1 cellular context compared by ENCODE assay signal in the genomic region with DNA sequence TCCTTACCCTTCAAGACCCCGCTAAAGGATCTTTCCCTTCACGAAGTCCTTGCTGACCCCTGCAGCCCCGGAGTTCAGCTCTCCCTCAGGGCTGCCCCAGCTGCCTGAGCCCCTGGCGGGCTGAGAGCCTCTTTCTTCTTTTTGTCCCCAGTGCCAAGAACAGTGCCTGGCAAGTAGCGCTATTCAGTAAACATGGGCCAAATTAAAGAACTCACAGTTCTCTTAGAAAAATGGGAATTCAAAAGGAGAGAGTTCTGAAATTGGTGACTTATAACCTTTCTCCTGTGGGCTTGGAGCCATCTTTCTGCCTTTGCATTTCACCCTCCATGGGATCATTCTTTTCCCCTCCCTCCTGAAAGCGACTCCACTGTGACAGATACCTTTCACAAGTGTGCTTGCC.
TF ChIP-seq lines count a peak whose summit lies in the region.

No MANE protein-coding gene starts in this region.

TF ChIP-seq in WTC11, 78 proteins besides CTCF, POLR2A, EP300 and RAD21 (continued from another document):
- TF ChIP-seq, protein P1, sequence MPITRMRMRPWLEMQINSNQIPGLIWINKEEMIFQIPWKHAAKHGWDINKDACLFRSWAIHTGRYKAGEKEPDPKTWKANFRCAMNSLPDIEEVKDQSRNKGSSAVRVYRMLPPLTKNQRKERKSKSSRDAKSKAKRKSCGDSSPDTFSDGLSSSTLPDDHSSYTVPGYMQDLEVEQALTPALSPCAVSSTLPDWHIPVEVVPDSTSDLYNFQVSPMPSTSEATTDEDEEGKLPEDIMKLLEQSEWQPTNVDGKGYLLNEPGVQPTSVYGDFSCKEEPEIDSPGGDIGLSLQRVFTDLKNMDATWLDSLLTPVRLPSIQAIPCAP (CRISPR knock-in tag; IDR thresholded peaks at IDR 0.05) = no peak
- TF ChIP-seq CREM (CRISPR knock-in tag; IDR thresholded peaks at IDR 0.05) = no peak
- TF ChIP-seq FOXJ3 (CRISPR knock-in tag; IDR thresholded peaks at IDR 0.05; ENCODE audit: borderline replicate concordance) = no peak
- TF ChIP-seq, protein P2, sequence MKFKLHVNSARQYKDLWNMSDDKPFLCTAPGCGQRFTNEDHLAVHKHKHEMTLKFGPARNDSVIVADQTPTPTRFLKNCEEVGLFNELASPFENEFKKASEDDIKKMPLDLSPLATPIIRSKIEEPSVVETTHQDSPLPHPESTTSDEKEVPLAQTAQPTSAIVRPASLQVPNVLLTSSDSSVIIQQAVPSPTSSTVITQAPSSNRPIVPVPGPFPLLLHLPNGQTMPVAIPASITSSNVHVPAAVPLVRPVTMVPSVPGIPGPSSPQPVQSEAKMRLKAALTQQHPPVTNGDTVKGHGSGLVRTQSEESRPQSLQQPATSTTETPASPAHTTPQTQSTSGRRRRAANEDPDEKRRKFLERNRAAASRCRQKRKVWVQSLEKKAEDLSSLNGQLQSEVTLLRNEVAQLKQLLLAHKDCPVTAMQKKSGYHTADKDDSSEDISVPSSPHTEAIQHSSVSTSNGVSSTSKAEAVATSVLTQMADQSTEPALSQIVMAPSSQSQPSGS (CRISPR knock-in tag; IDR thresholded peaks at IDR 0.05; ENCODE audit: borderline replicate concordance, low read depth) = no peak
- TF ChIP-seq, protein P3, sequence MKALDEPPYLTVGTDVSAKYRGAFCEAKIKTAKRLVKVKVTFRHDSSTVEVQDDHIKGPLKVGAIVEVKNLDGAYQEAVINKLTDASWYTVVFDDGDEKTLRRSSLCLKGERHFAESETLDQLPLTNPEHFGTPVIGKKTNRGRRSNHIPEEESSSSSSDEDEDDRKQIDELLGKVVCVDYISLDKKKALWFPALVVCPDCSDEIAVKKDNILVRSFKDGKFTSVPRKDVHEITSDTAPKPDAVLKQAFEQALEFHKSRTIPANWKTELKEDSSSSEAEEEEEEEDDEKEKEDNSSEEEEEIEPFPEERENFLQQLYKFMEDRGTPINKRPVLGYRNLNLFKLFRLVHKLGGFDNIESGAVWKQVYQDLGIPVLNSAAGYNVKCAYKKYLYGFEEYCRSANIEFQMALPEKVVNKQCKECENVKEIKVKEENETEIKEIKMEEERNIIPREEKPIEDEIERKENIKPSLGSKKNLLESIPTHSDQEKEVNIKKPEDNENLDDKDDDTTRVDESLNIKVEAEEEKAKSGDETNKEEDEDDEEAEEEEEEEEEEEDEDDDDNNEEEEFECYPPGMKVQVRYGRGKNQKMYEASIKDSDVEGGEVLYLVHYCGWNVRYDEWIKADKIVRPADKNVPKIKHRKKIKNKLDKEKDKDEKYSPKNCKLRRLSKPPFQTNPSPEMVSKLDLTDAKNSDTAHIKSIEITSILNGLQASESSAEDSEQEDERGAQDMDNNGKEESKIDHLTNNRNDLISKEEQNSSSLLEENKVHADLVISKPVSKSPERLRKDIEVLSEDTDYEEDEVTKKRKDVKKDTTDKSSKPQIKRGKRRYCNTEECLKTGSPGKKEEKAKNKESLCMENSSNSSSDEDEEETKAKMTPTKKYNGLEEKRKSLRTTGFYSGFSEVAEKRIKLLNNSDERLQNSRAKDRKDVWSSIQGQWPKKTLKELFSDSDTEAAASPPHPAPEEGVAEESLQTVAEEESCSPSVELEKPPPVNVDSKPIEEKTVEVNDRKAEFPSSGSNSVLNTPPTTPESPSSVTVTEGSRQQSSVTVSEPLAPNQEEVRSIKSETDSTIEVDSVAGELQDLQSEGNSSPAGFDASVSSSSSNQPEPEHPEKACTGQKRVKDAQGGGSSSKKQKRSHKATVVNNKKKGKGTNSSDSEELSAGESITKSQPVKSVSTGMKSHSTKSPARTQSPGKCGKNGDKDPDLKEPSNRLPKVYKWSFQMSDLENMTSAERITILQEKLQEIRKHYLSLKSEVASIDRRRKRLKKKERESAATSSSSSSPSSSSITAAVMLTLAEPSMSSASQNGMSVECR (CRISPR knock-in tag; IDR thresholded peaks at IDR 0.05; ENCODE audit: borderline replicate concordance) = no peak
- no peak for TF ChIP-seq OVOL2 (CRISPR knock-in tag; IDR thresholded peaks at IDR 0.05; ENCODE audit: borderline replicate concordance)
- TF ChIP-seq, protein P4, sequence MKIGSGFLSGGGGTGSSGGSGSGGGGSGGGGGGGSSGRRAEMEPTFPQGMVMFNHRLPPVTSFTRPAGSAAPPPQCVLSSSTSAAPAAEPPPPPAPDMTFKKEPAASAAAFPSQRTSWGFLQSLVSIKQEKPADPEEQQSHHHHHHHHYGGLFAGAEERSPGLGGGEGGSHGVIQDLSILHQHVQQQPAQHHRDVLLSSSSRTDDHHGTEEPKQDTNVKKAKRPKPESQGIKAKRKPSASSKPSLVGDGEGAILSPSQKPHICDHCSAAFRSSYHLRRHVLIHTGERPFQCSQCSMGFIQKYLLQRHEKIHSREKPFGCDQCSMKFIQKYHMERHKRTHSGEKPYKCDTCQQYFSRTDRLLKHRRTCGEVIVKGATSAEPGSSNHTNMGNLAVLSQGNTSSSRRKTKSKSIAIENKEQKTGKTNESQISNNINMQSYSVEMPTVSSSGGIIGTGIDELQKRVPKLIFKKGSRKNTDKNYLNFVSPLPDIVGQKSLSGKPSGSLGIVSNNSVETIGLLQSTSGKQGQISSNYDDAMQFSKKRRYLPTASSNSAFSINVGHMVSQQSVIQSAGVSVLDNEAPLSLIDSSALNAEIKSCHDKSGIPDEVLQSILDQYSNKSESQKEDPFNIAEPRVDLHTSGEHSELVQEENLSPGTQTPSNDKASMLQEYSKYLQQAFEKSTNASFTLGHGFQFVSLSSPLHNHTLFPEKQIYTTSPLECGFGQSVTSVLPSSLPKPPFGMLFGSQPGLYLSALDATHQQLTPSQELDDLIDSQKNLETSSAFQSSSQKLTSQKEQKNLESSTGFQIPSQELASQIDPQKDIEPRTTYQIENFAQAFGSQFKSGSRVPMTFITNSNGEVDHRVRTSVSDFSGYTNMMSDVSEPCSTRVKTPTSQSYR (CRISPR knock-in tag; IDR thresholded peaks at IDR 0.05) = no peak
- TF ChIP-seq, protein P5, sequence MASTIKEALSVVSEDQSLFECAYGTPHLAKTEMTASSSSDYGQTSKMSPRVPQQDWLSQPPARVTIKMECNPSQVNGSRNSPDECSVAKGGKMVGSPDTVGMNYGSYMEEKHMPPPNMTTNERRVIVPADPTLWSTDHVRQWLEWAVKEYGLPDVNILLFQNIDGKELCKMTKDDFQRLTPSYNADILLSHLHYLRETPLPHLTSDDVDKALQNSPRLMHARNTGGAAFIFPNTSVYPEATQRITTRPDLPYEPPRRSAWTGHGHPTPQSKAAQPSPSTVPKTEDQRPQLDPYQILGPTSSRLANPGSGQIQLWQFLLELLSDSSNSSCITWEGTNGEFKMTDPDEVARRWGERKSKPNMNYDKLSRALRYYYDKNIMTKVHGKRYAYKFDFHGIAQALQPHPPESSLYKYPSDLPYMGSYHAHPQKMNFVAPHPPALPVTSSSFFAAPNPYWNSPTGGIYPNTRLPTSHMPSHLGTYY (CRISPR knock-in tag; IDR thresholded peaks at IDR 0.05) = no peak
- no peak for TF ChIP-seq ETV6 (CRISPR knock-in tag; IDR thresholded peaks at IDR 0.05)
- TF ChIP-seq RELA (CRISPR knock-in tag; IDR thresholded peaks at IDR 0.05; ENCODE audit: borderline replicate concordance) = no peak
- no peak for TF ChIP-seq ELF4 (CRISPR knock-in tag; IDR thresholded peaks at IDR 0.05; ENCODE audit: low read depth)
- TF ChIP-seq, protein P6, sequence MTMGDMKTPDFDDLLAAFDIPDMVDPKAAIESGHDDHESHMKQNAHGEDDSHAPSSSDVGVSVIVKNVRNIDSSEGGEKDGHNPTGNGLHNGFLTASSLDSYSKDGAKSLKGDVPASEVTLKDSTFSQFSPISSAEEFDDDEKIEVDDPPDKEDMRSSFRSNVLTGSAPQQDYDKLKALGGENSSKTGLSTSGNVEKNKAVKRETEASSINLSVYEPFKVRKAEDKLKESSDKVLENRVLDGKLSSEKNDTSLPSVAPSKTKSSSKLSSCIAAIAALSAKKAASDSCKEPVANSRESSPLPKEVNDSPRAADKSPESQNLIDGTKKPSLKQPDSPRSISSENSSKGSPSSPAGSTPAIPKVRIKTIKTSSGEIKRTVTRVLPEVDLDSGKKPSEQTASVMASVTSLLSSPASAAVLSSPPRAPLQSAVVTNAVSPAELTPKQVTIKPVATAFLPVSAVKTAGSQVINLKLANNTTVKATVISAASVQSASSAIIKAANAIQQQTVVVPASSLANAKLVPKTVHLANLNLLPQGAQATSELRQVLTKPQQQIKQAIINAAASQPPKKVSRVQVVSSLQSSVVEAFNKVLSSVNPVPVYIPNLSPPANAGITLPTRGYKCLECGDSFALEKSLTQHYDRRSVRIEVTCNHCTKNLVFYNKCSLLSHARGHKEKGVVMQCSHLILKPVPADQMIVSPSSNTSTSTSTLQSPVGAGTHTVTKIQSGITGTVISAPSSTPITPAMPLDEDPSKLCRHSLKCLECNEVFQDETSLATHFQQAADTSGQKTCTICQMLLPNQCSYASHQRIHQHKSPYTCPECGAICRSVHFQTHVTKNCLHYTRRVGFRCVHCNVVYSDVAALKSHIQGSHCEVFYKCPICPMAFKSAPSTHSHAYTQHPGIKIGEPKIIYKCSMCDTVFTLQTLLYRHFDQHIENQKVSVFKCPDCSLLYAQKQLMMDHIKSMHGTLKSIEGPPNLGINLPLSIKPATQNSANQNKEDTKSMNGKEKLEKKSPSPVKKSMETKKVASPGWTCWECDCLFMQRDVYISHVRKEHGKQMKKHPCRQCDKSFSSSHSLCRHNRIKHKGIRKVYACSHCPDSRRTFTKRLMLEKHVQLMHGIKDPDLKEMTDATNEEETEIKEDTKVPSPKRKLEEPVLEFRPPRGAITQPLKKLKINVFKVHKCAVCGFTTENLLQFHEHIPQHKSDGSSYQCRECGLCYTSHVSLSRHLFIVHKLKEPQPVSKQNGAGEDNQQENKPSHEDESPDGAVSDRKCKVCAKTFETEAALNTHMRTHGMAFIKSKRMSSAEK (CRISPR knock-in tag; IDR thresholded peaks at IDR 0.05; ENCODE audit: borderline replicate concordance) = no peak
